Comparison of ENCODE assay signal across 8 cellular contexts in the genomic region with DNA sequence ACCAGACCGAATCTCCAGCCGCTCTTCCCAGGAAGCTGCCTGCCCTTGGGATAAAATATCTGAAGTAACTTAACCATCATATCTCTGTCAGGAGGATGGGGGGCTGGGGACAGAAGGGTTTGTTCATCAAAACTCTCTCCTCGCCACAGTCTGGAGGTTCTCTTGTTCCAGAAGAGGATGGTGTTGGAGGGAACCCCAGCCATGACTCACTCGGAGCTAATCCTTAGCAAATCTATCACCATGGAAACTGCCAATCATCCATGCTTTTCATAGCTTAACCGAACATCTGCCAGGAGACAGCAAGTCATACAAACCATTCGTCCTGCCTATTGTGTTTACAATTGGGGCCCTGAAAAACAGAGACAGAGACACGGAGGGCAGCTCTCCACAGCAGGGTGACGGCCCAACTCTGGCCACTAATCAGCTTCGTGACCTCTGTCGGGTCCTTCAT.
DNase-seq lines count a peak whose midpoint lies in the region; ATAC-seq and TF ChIP-seq lines count a peak whose summit lies in the region.

No MANE protein-coding gene starts in this region.

- no peaks in the 10 kb centered on the region for H3K9me3 ChIP-seq in neural cell (ENCODE audit: low read length)

- peak overlapping the region; percentile 79 for H3K27ac ChIP-seq in neural cell (ENCODE audit: low read length)

- ATAC-seq in HG03432 (IDR thresholded peaks at IDR 0.05; ENCODE audit: unreplicated experiment) = no peak
- no peak for ATAC-seq in GM19455 (IDR thresholded peaks at IDR 0.05; ENCODE audit: unreplicated experiment)

- peak overlapping the region; percentile 81 for H2AFZ ChIP-seq in neural cell (ENCODE audit: low read depth, low read length)

- H3K36me3 ChIP-seq in neural cell (ENCODE audit: insufficient read depth, low read length) = no peaks in the 10 kb centered on the region

- no peaks in the 10 kb centered on the region for H4K20me1 ChIP-seq in neural cell (ENCODE audit: insufficient read depth)

- peak; percentile 11 for TF ChIP-seq RAD21 in neural cell (conservative IDR thresholded peaks at IDR 0.05)

- H3K9me2 ChIP-seq in neural cell (ENCODE audit: insufficient read depth, low read length) = no peaks in the 10 kb centered on the region

- peak overlapping the region; percentile 54 for H3K9ac ChIP-seq in neural cell (ENCODE audit: low read length)

- peak; percentile 58 for TF ChIP-seq EP300 in neural cell (conservative IDR thresholded peaks at IDR 0.05; ENCODE audit: poor library complexity, severe bottlenecking)

- peak overlapping the region; percentile 48 for H3K4me3 ChIP-seq in neural cell (ENCODE audit: low read length)

- peak overlapping the region; percentile 66 for H3K4me2 ChIP-seq in neural cell (ENCODE audit: low read length)

- H3K27me3 ChIP-seq in neural cell (ENCODE audit: insufficient read depth, low read depth, low read length) = no peaks in the 10 kb centered on the region

- TF ChIP-seq CTCF in neural cell (IDR thresholded peaks at IDR 0.05; ENCODE audit: poor library complexity, severe bottlenecking) = no peak

- no peaks in the 10 kb centered on the region for H3F3A ChIP-seq in neural cell (ENCODE audit: insufficient read depth, low read length, poor library complexity, severe bottlenecking)

- no peaks in the 10 kb centered on the region for H3K79me2 ChIP-seq in neural cell (replicated peaks; ENCODE audit: insufficient read depth, low read length)

- peak; percentile 99 for DNase-seq in DMS53 treated with DMSO at 0.1 percent for 48 hours (lab: John Stamatoyannopoulos, UW; ENCODE audit: unreplicated experiment)
- DNase-seq in NCI-H446 treated with DMSO at 0.1 percent for 48 hours (lab: John Stamatoyannopoulos, UW) = peak; percentile 97
- peak; percentile 99 for DNase-seq in dedifferentiated amniotic fluid mesenchymal stem cell (ENCODE audit: extremely low spot score)
- no peak for DNase-seq in NCI-H526 treated with DMSO at 0.1 percent for 48 hours (lab: John Stamatoyannopoulos, UW)
- no peak for DNase-seq in islet precursor cell

TF ChIP-seq in neural cell, 6 proteins besides CTCF, POLR2A, EP300 and RAD21:
- TF ChIP-seq, protein P1, sequence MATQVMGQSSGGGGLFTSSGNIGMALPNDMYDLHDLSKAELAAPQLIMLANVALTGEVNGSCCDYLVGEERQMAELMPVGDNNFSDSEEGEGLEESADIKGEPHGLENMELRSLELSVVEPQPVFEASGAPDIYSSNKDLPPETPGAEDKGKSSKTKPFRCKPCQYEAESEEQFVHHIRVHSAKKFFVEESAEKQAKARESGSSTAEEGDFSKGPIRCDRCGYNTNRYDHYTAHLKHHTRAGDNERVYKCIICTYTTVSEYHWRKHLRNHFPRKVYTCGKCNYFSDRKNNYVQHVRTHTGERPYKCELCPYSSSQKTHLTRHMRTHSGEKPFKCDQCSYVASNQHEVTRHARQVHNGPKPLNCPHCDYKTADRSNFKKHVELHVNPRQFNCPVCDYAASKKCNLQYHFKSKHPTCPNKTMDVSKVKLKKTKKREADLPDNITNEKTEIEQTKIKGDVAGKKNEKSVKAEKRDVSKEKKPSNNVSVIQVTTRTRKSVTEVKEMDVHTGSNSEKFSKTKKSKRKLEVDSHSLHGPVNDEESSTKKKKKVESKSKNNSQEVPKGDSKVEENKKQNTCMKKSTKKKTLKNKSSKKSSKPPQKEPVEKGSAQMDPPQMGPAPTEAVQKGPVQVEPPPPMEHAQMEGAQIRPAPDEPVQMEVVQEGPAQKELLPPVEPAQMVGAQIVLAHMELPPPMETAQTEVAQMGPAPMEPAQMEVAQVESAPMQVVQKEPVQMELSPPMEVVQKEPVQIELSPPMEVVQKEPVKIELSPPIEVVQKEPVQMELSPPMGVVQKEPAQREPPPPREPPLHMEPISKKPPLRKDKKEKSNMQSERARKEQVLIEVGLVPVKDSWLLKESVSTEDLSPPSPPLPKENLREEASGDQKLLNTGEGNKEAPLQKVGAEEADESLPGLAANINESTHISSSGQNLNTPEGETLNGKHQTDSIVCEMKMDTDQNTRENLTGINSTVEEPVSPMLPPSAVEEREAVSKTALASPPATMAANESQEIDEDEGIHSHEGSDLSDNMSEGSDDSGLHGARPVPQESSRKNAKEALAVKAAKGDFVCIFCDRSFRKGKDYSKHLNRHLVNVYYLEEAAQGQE (IDR thresholded peaks at IDR 0.05; ENCODE audit: borderline replicate concordance) = peak; percentile 23
- TF ChIP-seq EZH2 (IDR thresholded peaks at IDR 0.05; ENCODE audit: borderline replicate concordance, insufficient read depth, low read length, poor library complexity, severe bottlenecking) (no peak), POLR2AphosphoS5 (IDR thresholded peaks at IDR 0.05) (peak; percentile 18)

Comparison
In these comparisons a context has a peak if more than half of its experiments do, and no peak if none do; other contexts are left out.
1. DNase-seq: peak in DMS53 treated with DMSO at 0.1 percent for 48 hours (single experiment), NCI-H446 treated with DMSO at 0.1 percent for 48 hours (single experiment) and dedifferentiated amniotic fluid mesenchymal stem cell (single experiment); none in NCI-H526 treated with DMSO at 0.1 percent for 48 hours (single experiment) and islet precursor cell (single experiment).